8 cellular contexts compared by ENCODE assay signal in the genomic region with DNA sequence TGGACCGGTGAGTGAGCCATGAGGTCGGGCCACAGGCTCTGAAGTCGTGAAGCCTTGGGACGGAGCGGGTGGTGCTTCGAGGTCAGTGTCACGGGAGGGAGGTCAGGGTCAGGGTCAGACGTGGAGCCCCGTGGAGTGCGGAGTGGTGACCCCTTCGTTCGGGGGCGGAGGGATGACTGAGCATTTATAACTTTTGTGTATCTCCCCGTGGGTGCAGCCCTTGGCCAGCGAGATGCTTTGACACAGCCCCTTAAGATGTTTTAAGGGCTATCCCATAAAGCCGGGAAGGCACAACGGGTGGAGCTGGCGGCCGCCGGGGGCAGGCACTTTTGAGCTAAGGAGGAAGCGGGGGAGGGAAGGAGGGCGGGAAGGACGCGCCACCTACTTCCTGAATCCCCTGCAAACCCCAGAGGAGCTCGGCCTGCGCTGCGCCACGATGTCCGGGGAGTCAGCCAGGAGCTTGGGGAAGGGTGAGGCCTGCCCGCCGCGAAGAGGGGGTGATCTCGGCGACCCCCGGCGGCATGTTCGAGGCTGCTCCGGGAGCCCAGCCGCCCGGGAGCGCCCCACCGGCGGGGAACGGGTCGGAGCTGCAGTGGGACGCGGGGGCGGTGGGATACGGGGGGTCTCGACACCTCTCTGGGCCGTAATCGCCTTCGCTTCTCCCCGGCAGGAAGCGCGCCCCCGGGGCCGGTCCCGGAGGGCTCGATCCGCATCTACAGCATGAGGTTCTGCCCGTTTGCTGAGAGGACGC. TPM values are rescaled to one million over a fixed set of nuclear protein-coding genes. Genes with fewer than 3 reads are reported as not detected.
DNase-seq lines count a peak whose midpoint lies in the region; ATAC-seq lines count a peak whose summit lies in the region.

TSS of gene GSTO1 (plus strand) at position 400 of the 751 bp plus-strand sequence. CDS start at position 437, 37 bp downstream.

- DNase-seq in A172 (ENCODE audit: low spot score) (peak; percentile 76), NOMO-1 treated with dmso at 0.1 percent for 144 hours (lab: John Stamatoyannopoulos, UW; ENCODE audit: unreplicated experiment) (peak; percentile 70), activated T-cell treated with anti-CD3 and anti-CD28 coated beads for 24 hours (ENCODE audit: low read depth) (peak; percentile 35), epidermal melanocyte (ENCODE audit: insufficient read length, low spot score) (peak; percentile 75), mesenteric fat pad (ENCODE audit: low spot score) (peak; percentile 93)
- peak; percentile 71 for DNase-seq in stimulated activated naive CD8-positive, alpha-beta T cell treated with anti-CD3 and anti-CD28 coated beads, Interleukin-15, Interleukin-2, amounts not matched to agents 100 U/mL and 50 U/mL, for 24 hours

- ATAC-seq in GM18519 (IDR thresholded peaks at IDR 0.05; ENCODE audit: low FRiP score, unreplicated experiment) (peak; percentile 45), HG03025 (IDR thresholded peaks at IDR 0.05; ENCODE audit: low FRiP score, unreplicated experiment) (peak; percentile 69)
- peak; percentile 71 for ATAC-seq in stimulated activated naive CD8-positive, alpha-beta T cell treated with anti-CD3 and anti-CD28 coated beads, Interleukin-15, Interleukin-2, amounts not matched to agents 100 U/mL and 50 U/mL, for 24 hours

RNA-seq across cellular contexts. Expression of gene GSTO1, which starts in this region (rescaled TPM):
- total RNA-seq in A172 (2014; rRNA removed; shearing (Covaris generic)) = 271 and 296 TPM in 2 replicates
- total RNA-seq in mesenteric fat pad = 106 TPM

Comparison
In these comparisons a context has a peak if more than half of its experiments do, and no peak if none do; other contexts are left out.
1. Peak in every context shown above with its lines: DNase-seq and ATAC-seq.
2. DNase-seq: peak in every context shown above with its lines; median percentile 93 in mesenteric fat pad; 76 in A172; 75 in epidermal melanocyte; 71 in stimulated activated naive CD8-positive, alpha-beta T cell treated with anti-CD3 and anti-CD28 coated beads, Interleukin-15, Interleukin-2, amounts not matched to agents 100 U/mL and 50 U/mL, for 24 hours; 70 in NOMO-1 treated with dmso at 0.1 percent for 144 hours; 35 in activated T-cell treated with anti-CD3 and anti-CD28 coated beads for 24 hours.